ENCODE assay signal across 10 cellular contexts in the genomic region with DNA sequence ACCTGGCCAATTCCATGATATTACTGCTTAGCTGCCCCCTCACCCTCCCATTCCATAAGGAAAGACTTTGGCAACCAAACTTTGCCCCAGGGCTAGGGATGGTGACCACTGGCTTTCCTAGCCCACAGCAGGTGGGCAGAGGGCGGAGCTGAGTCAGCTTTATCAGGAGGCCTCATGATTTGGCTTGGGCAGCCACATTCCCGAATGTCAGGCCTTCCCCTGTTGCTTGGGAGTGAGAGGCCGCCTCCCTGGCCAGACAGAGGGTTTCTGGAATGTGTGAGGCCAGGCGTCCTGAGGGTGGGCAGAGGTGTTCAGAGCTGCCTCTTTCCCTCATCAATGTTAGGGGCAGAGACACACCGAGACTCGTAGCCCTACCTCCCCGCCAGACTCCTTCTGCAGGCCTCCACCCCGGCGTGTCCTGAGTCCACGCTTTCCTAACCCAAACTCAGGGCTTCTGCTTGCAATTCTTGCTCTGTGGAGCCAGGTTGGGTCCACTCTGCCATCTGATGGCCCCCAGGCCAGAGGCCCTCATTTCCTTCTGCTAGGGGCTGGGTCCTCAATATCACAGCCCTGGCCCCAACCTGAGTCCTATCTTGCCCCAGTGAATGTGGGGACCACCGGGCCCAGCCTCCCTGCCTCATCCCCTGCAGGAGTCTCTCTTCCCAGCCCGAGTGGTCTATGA. TPM values are rescaled to one million over a fixed set of nuclear protein-coding genes. Genes with fewer than 3 reads are reported as not detected.
DNase-seq lines count a peak whose midpoint lies in the region; ATAC-seq, FAIRE-seq and TF ChIP-seq lines count a peak whose summit lies in the region.
"Had no signal": no experiment of that assay in that cellular context is flagged by ENCODE, and none has a peak within 500 bp of the region (broad histone marks: within the 10 kb centered on the region; RNA-seq: fewer than 3 reads in every experiment).

No MANE protein-coding gene starts in this region.

- H3K27ac ChIP-seq in breast epithelium, result peak overlapping the region in 1 of 2 donors; percentile 58
- H3K27ac ChIP-seq in adrenal gland, result peak overlapping the region in 1 of 5 donors; percentile 46
- H3K27ac ChIP-seq in kidney (ENCODE audit: low read depth in 2 of 2, low read length in 2 of 2), result no peak overlapping the region
- H3K27ac ChIP-seq in upper lobe of right lung, result peak overlapping the region; percentile 77
- peak overlapping the region in 1 of 2 donors; percentile 21 for H3K27ac ChIP-seq in ascending aorta
- H3K27ac ChIP-seq: C4-2B, ovary had no signal

- FAIRE-seq in kidney (lab: Jason Lieb, UNC), result no peak

- H3K4me3 Mint-ChIP-seq in MCF 10A (ENCODE audit: unreplicated experiment), result no peak overlapping the region

- H3K36me3 ChIP-seq in breast epithelium (peaks cover 11% of the 10 kb centered on the region), adrenal gland (replicated peaks in 1 of 2) (peaks cover 0 to 68% of the 10 kb centered on the region in 2 donors), kidney (ENCODE audit: control insufficient read depth in 1 of 2, insufficient read depth in 2 of 2, low read length in 2 of 2) (peaks cover 5 to 7% of the 10 kb centered on the region in 2 donors), upper lobe of right lung (peaks cover 79% of the 10 kb centered on the region), ascending aorta (peaks cover 3 to 12% of the 10 kb centered on the region in 2 donors)
- H3K36me3 ChIP-seq: ovary had no signal

- DNase-seq in MCF 10A (ENCODE audit: unreplicated experiment) (peak; percentile 44), breast epithelium (ENCODE audit: low spot score in 2 of 2) (no peak), adrenal gland (peak in 6 of 7 donors; percentile 49 to 75 (median 70)), kidney (peak; percentile 72), upper lobe of right lung (no peak), ascending aorta (ENCODE audit: low spot score in 2 of 2) (no peak), cerebellar nuclear complex (lab: John Stamatoyannopoulos, UW) (no peak)

- POLR2A ChIA-PET in MCF 10A (lab: Yijun Ruan, JAX), result interaction anchor here (1.8 kb wide), 1 partner anchor 19 kb away, joined by 7 read pairs; a partner anchor contains a TSS

- H3K9me3 ChIP-seq in breast epithelium, result no peaks in the 10 kb centered on the region
- H3K9me3 ChIP-seq in adrenal gland (replicated peaks in 1 of 3), result no peaks in the 10 kb centered on the region
- H3K9me3 ChIP-seq in kidney (ENCODE audit: control insufficient read depth in 1 of 2, low read length in 2 of 2), result no peaks in the 10 kb centered on the region
- H3K9me3 ChIP-seq in upper lobe of right lung, result no peaks in the 10 kb centered on the region
- no peaks in the 10 kb centered on the region for H3K9me3 ChIP-seq in ascending aorta
- H3K9me3 ChIP-seq: ovary had no signal

- peaks cover 91% of the 10 kb centered on the region for H3K36me3 Mint-ChIP-seq in MCF 10A (ENCODE audit: insufficient read depth, unreplicated experiment)

- peaks cover 8% of the 10 kb centered on the region for H3K4me1 Mint-ChIP-seq in MCF 10A (ENCODE audit: insufficient read depth, unreplicated experiment)

- TF ChIP-seq CTCF in MCF 10A (IDR thresholded peaks at IDR 0.05; ENCODE audit: unreplicated experiment) (no peak), breast epithelium (IDR thresholded peaks at IDR 0.05) (no peak), adrenal gland (IDR thresholded peaks at IDR 0.05) (no peak), kidney (IDR thresholded peaks at IDR 0.05; ENCODE audit: borderline replicate concordance, extremely low read depth, insufficient read depth) (no peak), upper lobe of right lung (IDR thresholded peaks at IDR 0.05) (no peak), ascending aorta (IDR thresholded peaks at IDR 0.05) (no peak)

- no TSS peak for BruUV-seq in MCF 10A (replicated peaks; lab: Mats Ljungman, UMichigan)

- H3K27me3 Mint-ChIP-seq in MCF 10A (ENCODE audit: insufficient read depth, unreplicated experiment), result no peaks in the 10 kb centered on the region

- no peak overlapping the region for H3K27ac Mint-ChIP-seq in MCF 10A (ENCODE audit: low read depth, unreplicated experiment)

- H3K27me3 ChIP-seq in breast epithelium (no peaks in the 10 kb centered on the region), adrenal gland (no peaks in the 10 kb centered on the region), upper lobe of right lung (no peaks in the 10 kb centered on the region), ascending aorta (no peaks in the 10 kb centered on the region)
- H3K27me3 ChIP-seq: ovary had no signal

- ATAC-seq in upper lobe of right lung (peak; percentile 2), HG03442 (IDR thresholded peaks at IDR 0.05; ENCODE audit: unreplicated experiment) (no peak)

- no peaks in the 10 kb centered on the region for H3K9me3 Mint-ChIP-seq in MCF 10A (ENCODE audit: unreplicated experiment)

- TF ChIP-seq POLR2A in breast epithelium (IDR thresholded peaks at IDR 0.05), result no peak
- TF ChIP-seq POLR2A in adrenal gland (IDR thresholded peaks at IDR 0.05), result no peak

- H3K4me1 ChIP-seq in breast epithelium (peaks cover 15 to 24% of the 10 kb centered on the region in 2 donors), adrenal gland (replicated peaks in 1 of 2) (peaks cover 11 to 30% of the 10 kb centered on the region in 2 donors), kidney (ENCODE audit: control insufficient read depth in 1 of 2, insufficient read depth in 1 of 2, low read depth in 1 of 2, low read length in 2 of 2) (peaks cover 6 to 14% of the 10 kb centered on the region in 2 donors), upper lobe of right lung (peaks cover 50% of the 10 kb centered on the region), ascending aorta (no peaks in the 10 kb centered on the region)

- 70 to 85% (median 81%) methylated on average over 3 to 12 of the region's 12 CpGs for WGBS in adrenal gland, 4 donors

- intact Hi-C loops in MCF 10A (cut with micrococcal nuclease) (no loop called here), breast epithelium (cut with DNase I; ENCODE audit: low total_unique reads) (loop anchor here (10.0 kb wide), 1 partner anchor 107 kb away; a partner anchor contains a TSS), adrenal gland (cut with DNase I) (no loop called here), kidney (cut with DNase I) (loop anchor here (10.0 kb wide), 1 partner anchor 107 kb away; a partner anchor contains a TSS), upper lobe of right lung (cut with DNase I) (loop anchor here (10.0 kb wide), 1 partner anchor 107 kb away; a partner anchor contains a TSS), ascending aorta (cut with DNase I) (no loop called here)

- CTCF ChIA-PET in MCF 10A (lab: Yijun Ruan, JAX), result interaction anchor here (0.9 to 2.9 kb wide), 3 partner anchors 19 to 102 kb away, joined by 3 to 15 read pairs (median 8); no protein-coding TSS in a partner anchor

- H3K9ac ChIP-seq in kidney (ENCODE audit: low read length in 2 of 2), result no peak overlapping the region

- no peak overlapping the region for H3K4me3 ChIP-seq in breast epithelium
- no peak overlapping the region for H3K4me3 ChIP-seq in adrenal gland
- H3K4me3 ChIP-seq in kidney (ENCODE audit: low read length in 2 of 2), result no peak overlapping the region
- no peak overlapping the region for H3K4me3 ChIP-seq in upper lobe of right lung
- no peak overlapping the region for H3K4me3 ChIP-seq in ascending aorta
- H3K4me3 ChIP-seq: ovary had no signal

RNA-seq across cellular contexts. Expression of a gene that starts 19.3 kb away (rescaled TPM):
- total RNA-seq in MCF 10A (2022) (122 and 147 TPM in 2 replicates), breast epithelium (10 to 100 TPM in 2 of 3 donors, 1 to 10 TPM in 1; 9.9 to 19.7 (median 19.6) TPM), adrenal gland (10 to 100 TPM in 7 of 8 donors, 1 to 10 TPM in 1; 7.4 to 89.8 (median 50.8) TPM), kidney (39.6 TPM), upper lobe of right lung (40.6 TPM), ascending aorta (2.6 TPM)
- polyA plus RNA-seq in adrenal gland (100 to 1,000 TPM in 2 of 3 donors, 10 to 100 TPM in 1; 74.9 to 214 (median 168) TPM), kidney (ENCODE audit: insufficient read depth, low read depth, low replicate concordance) (189 TPM)

RNA-seq across cellular contexts. Expression of a gene that starts 54.5 kb away (rescaled TPM):
- total RNA-seq in MCF 10A (2022) (0.25 and 1.7 TPM in 2 replicates), breast epithelium (1 to 10 TPM in 1 of 3 donors, under 1 TPM in 2; 0.15 to 4.2 (median 0.66) TPM), adrenal gland (1 to 10 TPM in 3 of 8 donors, under 1 TPM in 2, not detected in 3; 0.22 to 1.6 (median 1.1) TPM), kidney (0.47 TPM), upper lobe of right lung (4.6 TPM), ascending aorta (not detected)
- polyA plus RNA-seq in adrenal gland (under 1 TPM; 0.32 to 0.71 (median 0.44) TPM), kidney (ENCODE audit: insufficient read depth, low read depth, low replicate concordance) (4.0 TPM)

Comparison
In these comparisons a context has a peak if more than half of its experiments do, and no peak if none do; other contexts are left out.
1. DNase-seq: peak in MCF 10A (single experiment), adrenal gland (6 of 7) and kidney (single experiment); none in breast epithelium (0 of 2), upper lobe of right lung (single experiment), ascending aorta (0 of 2) and cerebellar nuclear complex (0 of 2).
2. intact Hi-C loops: an anchor here in breast epithelium (10.0 kb wide), kidney (10.0 kb wide) and upper lobe of right lung (10.0 kb wide); none called in MCF 10A, adrenal gland and ascending aorta.